In genomic region chr6:109705258-109705657, GRCh38 we compare ENCODE assay signal across 8 cellular contexts. TPM values are rescaled to one million over a fixed set of nuclear protein-coding genes. Genes with fewer than 3 reads are reported as not detected.
DNase-seq lines count a peak whose midpoint lies in the region; ATAC-seq, FAIRE-seq and TF ChIP-seq lines count a peak whose summit lies in the region.

No MANE protein-coding gene starts in this region.

- no peak overlapping the region for H3K27ac Mint-ChIP-seq in CD8-positive, alpha-beta T cell

- intact Hi-C loops in CD8-positive, alpha-beta T cell (cut with DNase I, micrococcal nuclease), result loop anchor here (1.0 to 5.0 kb wide), 9 partner anchors 14 to 685 kb away; partner anchors contain the start of genes AK9 (in 1 of the 2), CDC40 (in 1 of the 2), FIG4 (in 1 of the 2) and WASF1 (in 1 of the 2)
- intact Hi-C loops in left lung (cut with DNase I), result loop anchor here in 1 of 2 donors (5.0 to 10.0 kb wide), 2 partner anchors 332 to 690 kb away; no protein-coding TSS in a partner anchor

- peak; percentile 98 for ATAC-seq in CD8-positive, alpha-beta T cell
- ATAC-seq in GM19397 (IDR thresholded peaks at IDR 0.05; ENCODE audit: unreplicated experiment) (peak; percentile 83), HG03469 (IDR thresholded peaks at IDR 0.05; ENCODE audit: unreplicated experiment) (peak; percentile 68), left lung (peak; percentile 99)

- no peaks in the 10 kb centered on the region for H3K27me3 Mint-ChIP-seq in CD8-positive, alpha-beta T cell (ENCODE audit: low read depth)

- peak; percentile 50 to 79 (median 72) for DNase-seq in CD8-positive, alpha-beta T cell
- DNase-seq in NCI-H524 treated with DMSO at 0.1 percent for 48 hours (lab: John Stamatoyannopoulos, UW), result peak; percentile 35
- DNase-seq in activated CD4-positive, alpha-beta T cell treated with anti-CD3 and anti-CD28 coated beads for 4 hours, result peak; percentile 56 to 67
- DNase-seq in left lung, result peak; percentile 80 to 87
- peak; percentile 31 to 58 (median 33) for DNase-seq in stimulated activated CD4-positive, alpha-beta T cell treated with anti-CD3 and anti-CD28 coated beads, TNF-alpha, amount 100 ng/mL, for 1 hour (ENCODE audit: low read depth in 3 of 3, low spot score in 1 of 3)

- TF ChIP-seq CTCF in CD8-positive, alpha-beta T cell (IDR thresholded peaks at IDR 0.05), result peak; percentile 82
- peak; percentile 88 to 94 for TF ChIP-seq CTCF in left lung (IDR thresholded peaks at IDR 0.05)

- H3K9me3 ChIP-seq in CD8-positive, alpha-beta T cell (ENCODE audit: low read length), result no peaks in the 10 kb centered on the region
- no peaks in the 10 kb centered on the region for H3K9me3 ChIP-seq in left lung

- peak; percentile 58 for FAIRE-seq in colon (lab: Jason Lieb, UNC)

- peaks cover 10% of the 10 kb centered on the region for H3K4me1 ChIP-seq in CD8-positive, alpha-beta T cell (ENCODE audit: insufficient read depth, low read length)
- H3K4me1 ChIP-seq in left lung, result peaks cover 0 to 55% of the 10 kb centered on the region in 2 donors

- H3K4me3 Mint-ChIP-seq in CD8-positive, alpha-beta T cell, result no peak overlapping the region

- POLR2A ChIA-PET in CD8-positive, alpha-beta T cell (lab: Charles Lee), result interaction anchor here (0.8 to 1.0 kb wide), 2 partner anchors 9 to 685 kb away, joined by 3 to 4 read pairs; no protein-coding TSS in a partner anchor

- no peaks in the 10 kb centered on the region for H3K36me3 ChIP-seq in CD8-positive, alpha-beta T cell (ENCODE audit: insufficient read depth, low read length)
- H3K36me3 ChIP-seq in left lung, result no peaks in the 10 kb centered on the region

- H3K9me3 Mint-ChIP-seq in CD8-positive, alpha-beta T cell, result no peaks in the 10 kb centered on the region

- peaks cover 4% of the 10 kb centered on the region for H3K36me3 Mint-ChIP-seq in CD8-positive, alpha-beta T cell

- no peak overlapping the region for H3K4me3 ChIP-seq in CD8-positive, alpha-beta T cell (ENCODE audit: low read depth, low read length)
- H3K4me3 ChIP-seq in left lung, result no peak overlapping the region

- no peak overlapping the region for H3K27ac ChIP-seq in CD8-positive, alpha-beta T cell (ENCODE audit: low read depth, low read length)
- H3K27ac ChIP-seq in left lung, result no peak overlapping the region

- no peaks in the 10 kb centered on the region for H3K27me3 ChIP-seq in CD8-positive, alpha-beta T cell (ENCODE audit: insufficient read depth, low read length)
- no peaks in the 10 kb centered on the region for H3K27me3 ChIP-seq in left lung

- H3K4me1 Mint-ChIP-seq in CD8-positive, alpha-beta T cell (ENCODE audit: low read depth), result peaks cover 27% of the 10 kb centered on the region

- CTCF ChIA-PET in CD8-positive, alpha-beta T cell (lab: Charles Lee), result interaction anchor here (0.6 to 5.9 kb wide), 17 partner anchors 9 to 690 kb away, joined by 3 to 78 read pairs (median 4); partner anchors contain the start of genes AK9 and FIG4

RNA-seq across cellular contexts. Expression of gene FIG4, which starts 14.2 kb away (rescaled TPM):
- total RNA-seq in CD8-positive, alpha-beta T cell, result 1 to 10 TPM; 2.3 TPM
- total RNA-seq in left lung, result 10 to 100 TPM; 18.9 to 24.5 TPM

RNA-seq across cellular contexts. Expression of gene AK9, which starts 14.3 kb away (rescaled TPM):
- 1 to 10 TPM; 5.1 to 6.5 TPM for total RNA-seq in CD8-positive, alpha-beta T cell
- 1 to 10 TPM; 4.6 to 8.0 TPM for total RNA-seq in left lung

Comparison
In these comparisons a context has a peak if more than half of its experiments do, and no peak if none do; other contexts are left out.
1. DNase-seq: peak in every context shown above with its lines; median percentile 84 in left lung; 72 in CD8-positive, alpha-beta T cell; 62 in activated CD4-positive, alpha-beta T cell treated with anti-CD3 and anti-CD28 coated beads for 4 hours; 35 in NCI-H524 treated with DMSO at 0.1 percent for 48 hours; 33 in stimulated activated CD4-positive, alpha-beta T cell treated with anti-CD3 and anti-CD28 coated beads, TNF-alpha, amount 100 ng/mL, for 1 hour.
2. RNA of gene FIG4, which starts 14.2 kb away (total RNA-seq): 18.9 to 24.5 TPM in left lung; 2.3 TPM in CD8-positive, alpha-beta T cell; every median in the first group is over 4 times any median in the second.
3. Peak in every context shown above with its lines, with median percentiles within 50 percentile points of each other: ATAC-seq.